ENCODE assay signal across 1 cellular context in the genomic region with DNA sequence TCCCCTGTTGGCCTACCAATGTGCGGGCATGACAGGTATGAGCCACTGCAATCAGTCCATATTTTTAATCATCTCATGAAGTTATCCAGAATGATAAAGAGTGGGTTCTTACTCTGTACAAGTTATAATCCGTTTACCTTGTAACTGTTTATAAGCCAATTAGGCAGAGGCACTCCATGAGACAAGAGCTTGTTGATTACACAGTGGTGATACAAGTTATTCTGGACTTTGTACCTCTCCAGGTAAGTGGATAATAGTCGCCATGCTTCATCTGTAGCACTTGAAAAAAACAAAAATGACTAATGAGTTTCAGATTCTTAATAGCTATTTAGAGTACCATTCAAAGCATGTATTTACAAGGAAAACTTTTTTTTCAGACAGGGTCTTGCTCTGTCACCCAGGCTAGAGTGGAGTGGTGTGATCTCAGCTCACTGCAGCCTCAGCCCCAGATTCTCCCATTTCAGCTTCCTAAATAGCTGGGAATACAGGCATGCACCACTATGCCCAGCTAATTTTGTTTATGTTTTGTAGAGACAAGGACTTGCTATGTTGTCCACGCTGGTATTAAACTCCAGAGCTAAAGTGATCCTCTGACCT.
TF ChIP-seq lines count a peak whose summit lies in the region.

No MANE protein-coding gene starts in this region.

TF ChIP-seq in GM12878, 131 proteins besides CTCF, POLR2A, EP300 and RAD21:
- TF ChIP-seq MYB (IDR thresholded peaks at IDR 0.05; ENCODE audit: borderline replicate concordance, low read depth, low read length) (no peak), TCF3 (IDR thresholded peaks at IDR 0.05; ENCODE audit: borderline replicate concordance, insufficient read depth, low read depth, low read length) (no peak), NFXL1 (IDR thresholded peaks at IDR 0.05; ENCODE audit: borderline replicate concordance) (no peak), HDGF (IDR thresholded peaks at IDR 0.05) (no peak), BHLHE40 (IDR thresholded peaks at IDR 0.05; ENCODE audit: borderline replicate concordance in 1 of 2, low read depth in 2 of 2, low read length in 1 of 2) (no peak), ZNF207 (IDR thresholded peaks at IDR 0.05; ENCODE audit: borderline replicate concordance) (no peak), GATAD2B (conservative IDR thresholded peaks at IDR 0.05; ENCODE audit: low read depth) (no peak), MYC (IDR thresholded peaks at IDR 0.05; ENCODE audit: insufficient read depth, insufficient read length, insufficient replicate concordance, low read length, severe bottlenecking) (no peak), SRF (IDR thresholded peaks at IDR 0.05; ENCODE audit: low read depth in 2 of 2, low read length in 2 of 2) (no peak), SMAD1 (IDR thresholded peaks at IDR 0.05; ENCODE audit: low read depth, partially characterized antibody) (no peak)
- TF ChIP-seq, protein P1, sequence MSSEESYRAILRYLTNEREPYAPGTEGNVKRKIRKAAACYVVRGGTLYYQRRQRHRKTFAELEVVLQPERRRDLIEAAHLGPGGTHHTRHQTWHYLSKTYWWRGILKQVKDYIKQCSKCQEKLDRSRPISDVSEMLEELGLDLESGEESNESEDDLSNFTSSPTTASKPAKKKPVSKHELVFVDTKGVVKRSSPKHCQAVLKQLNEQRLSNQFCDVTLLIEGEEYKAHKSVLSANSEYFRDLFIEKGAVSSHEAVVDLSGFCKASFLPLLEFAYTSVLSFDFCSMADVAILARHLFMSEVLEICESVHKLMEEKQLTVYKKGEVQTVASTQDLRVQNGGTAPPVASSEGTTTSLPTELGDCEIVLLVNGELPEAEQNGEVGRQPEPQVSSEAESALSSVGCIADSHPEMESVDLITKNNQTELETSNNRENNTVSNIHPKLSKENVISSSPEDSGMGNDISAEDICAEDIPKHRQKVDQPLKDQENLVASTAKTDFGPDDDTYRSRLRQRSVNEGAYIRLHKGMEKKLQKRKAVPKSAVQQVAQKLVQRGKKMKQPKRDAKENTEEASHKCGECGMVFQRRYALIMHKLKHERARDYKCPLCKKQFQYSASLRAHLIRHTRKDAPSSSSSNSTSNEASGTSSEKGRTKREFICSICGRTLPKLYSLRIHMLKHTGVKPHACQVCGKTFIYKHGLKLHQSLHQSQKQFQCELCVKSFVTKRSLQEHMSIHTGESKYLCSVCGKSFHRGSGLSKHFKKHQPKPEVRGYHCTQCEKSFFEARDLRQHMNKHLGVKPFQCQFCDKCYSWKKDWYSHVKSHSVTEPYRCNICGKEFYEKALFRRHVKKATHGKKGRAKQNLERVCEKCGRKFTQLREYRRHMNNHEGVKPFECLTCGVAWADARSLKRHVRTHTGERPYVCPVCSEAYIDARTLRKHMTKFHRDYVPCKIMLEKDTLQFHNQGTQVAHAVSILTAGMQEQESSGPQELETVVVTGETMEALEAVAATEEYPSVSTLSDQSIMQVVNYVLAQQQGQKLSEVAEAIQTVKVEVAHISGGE (CRISPR knock-in tag; IDR thresholded peaks at IDR 0.05): no peak
- TF ChIP-seq, protein P2, sequence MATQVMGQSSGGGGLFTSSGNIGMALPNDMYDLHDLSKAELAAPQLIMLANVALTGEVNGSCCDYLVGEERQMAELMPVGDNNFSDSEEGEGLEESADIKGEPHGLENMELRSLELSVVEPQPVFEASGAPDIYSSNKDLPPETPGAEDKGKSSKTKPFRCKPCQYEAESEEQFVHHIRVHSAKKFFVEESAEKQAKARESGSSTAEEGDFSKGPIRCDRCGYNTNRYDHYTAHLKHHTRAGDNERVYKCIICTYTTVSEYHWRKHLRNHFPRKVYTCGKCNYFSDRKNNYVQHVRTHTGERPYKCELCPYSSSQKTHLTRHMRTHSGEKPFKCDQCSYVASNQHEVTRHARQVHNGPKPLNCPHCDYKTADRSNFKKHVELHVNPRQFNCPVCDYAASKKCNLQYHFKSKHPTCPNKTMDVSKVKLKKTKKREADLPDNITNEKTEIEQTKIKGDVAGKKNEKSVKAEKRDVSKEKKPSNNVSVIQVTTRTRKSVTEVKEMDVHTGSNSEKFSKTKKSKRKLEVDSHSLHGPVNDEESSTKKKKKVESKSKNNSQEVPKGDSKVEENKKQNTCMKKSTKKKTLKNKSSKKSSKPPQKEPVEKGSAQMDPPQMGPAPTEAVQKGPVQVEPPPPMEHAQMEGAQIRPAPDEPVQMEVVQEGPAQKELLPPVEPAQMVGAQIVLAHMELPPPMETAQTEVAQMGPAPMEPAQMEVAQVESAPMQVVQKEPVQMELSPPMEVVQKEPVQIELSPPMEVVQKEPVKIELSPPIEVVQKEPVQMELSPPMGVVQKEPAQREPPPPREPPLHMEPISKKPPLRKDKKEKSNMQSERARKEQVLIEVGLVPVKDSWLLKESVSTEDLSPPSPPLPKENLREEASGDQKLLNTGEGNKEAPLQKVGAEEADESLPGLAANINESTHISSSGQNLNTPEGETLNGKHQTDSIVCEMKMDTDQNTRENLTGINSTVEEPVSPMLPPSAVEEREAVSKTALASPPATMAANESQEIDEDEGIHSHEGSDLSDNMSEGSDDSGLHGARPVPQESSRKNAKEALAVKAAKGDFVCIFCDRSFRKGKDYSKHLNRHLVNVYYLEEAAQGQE (IDR thresholded peaks at IDR 0.05; ENCODE audit: low read depth, low read length): no peak
